ENCODE assay signal across 9 cellular contexts in genomic region chr12:45273717-45274271, GRCh38. TPM values are rescaled to one million over a fixed set of nuclear protein-coding genes. Genes with fewer than 3 reads are reported as not detected.
A peak's percentile ranks its signal among the peaks of the same experiment; 100 is the strongest.
DNase-seq lines count a peak whose midpoint lies in the region; ATAC-seq, FAIRE-seq and TF ChIP-seq lines count a peak whose summit lies in the region.
"Had no signal": no experiment of that assay in that cellular context is flagged by ENCODE, and none has a peak within 500 bp of the region (broad histone marks: within the 10 kb centered on the region; RNA-seq: fewer than 3 reads in every experiment).

No MANE protein-coding gene starts in this region.

- H3K36me3 ChIP-seq in brain microvascular endothelial cell (replicated peaks) = no peaks in the 10 kb centered on the region
- H3K36me3 ChIP-seq: prostate gland had no signal

- no peak for FAIRE-seq in urothelium cell line (lab: Jason Lieb, UNC)

- H3K4me3 Mint-ChIP-seq in CD14-positive monocyte = no peak overlapping the region

- in situ Hi-C loops in brain microvascular endothelial cell (cut with HindIII; ENCODE audit: low pct_ligation_motif_present, low sequenced_read_pairs) = no loop called here

- H3K36me3 Mint-ChIP-seq in CD14-positive monocyte = peaks cover 19 to 20% of the 10 kb centered on the region in 2 donors

- DNase-seq in HT1080 (ENCODE audit: low read depth) (peak; percentile 98), brain microvascular endothelial cell (peak; percentile 98), kidney glomerular epithelial cell (lab: John Stamatoyannopoulos, UW) (peak; percentile 92), urothelium cell line (ENCODE audit: low spot score) (peak; percentile 81), NCI-H345 treated with DMSO at 0.1 percent for 48 hours (lab: John Stamatoyannopoulos, UW; ENCODE audit: unreplicated experiment) (no peak), CD14-positive monocyte (ENCODE audit: low spot score) (no peak)
- DNase-seq: NCI-H2081 had no signal

- ATAC-seq in HG03521 (IDR thresholded peaks at IDR 0.05; ENCODE audit: unreplicated experiment) = no peak

- TF ChIP-seq CTCF in brain microvascular endothelial cell (IDR thresholded peaks at IDR 0.05; ENCODE audit: low read depth, low read length, missing control alignments) (peak; percentile 10), CD14-positive monocyte (IDR thresholded peaks at IDR 0.05) (no peak)

- H3K27ac ChIP-seq in brain microvascular endothelial cell = peak overlapping the region; percentile 92
- H3K27ac ChIP-seq: prostate gland had no signal

- no peaks in the 10 kb centered on the region for H3K27me3 ChIP-seq in brain microvascular endothelial cell (replicated peaks)

- no peak overlapping the region for H3K4me3 ChIP-seq in brain microvascular endothelial cell (ENCODE audit: low read depth, low read length)
- H3K4me3 ChIP-seq: prostate gland had no signal

- no peaks in the 10 kb centered on the region for H3K27me3 Mint-ChIP-seq in CD14-positive monocyte (ENCODE audit: low read depth in 3 of 3)

- intact Hi-C loops in CD14-positive monocyte (cut with micrococcal nuclease) = no loop called here

- H3K9me3 Mint-ChIP-seq in CD14-positive monocyte = no peaks in the 10 kb centered on the region

- no peak overlapping the region for H3K27ac Mint-ChIP-seq in CD14-positive monocyte

- H3K4me1 Mint-ChIP-seq in CD14-positive monocyte = peaks cover 2% of the 10 kb centered on the region

RNA-seq across cellular contexts. Expression of gene ANO6, which starts 57.9 kb away (rescaled TPM):
- total RNA-seq in HT1080 (2014; rRNA removed; shearing (Covaris generic)) = 32.6 and 38.6 TPM in 2 replicates
- polyA plus RNA-seq in HT1080 (2015; cell fraction: cytosol; rRNA removed) = 32.2 and 45.7 TPM in 2 replicates
- polyA plus RNA-seq in HT1080 (2015; cell fraction: nucleus; rRNA removed) = 46.1 and 46.5 TPM in 2 replicates
- polyA plus RNA-seq in CD14-positive monocyte = 10 to 100 TPM; 34.1 to 48.7 TPM

Comparison
In these comparisons a context has a peak if more than half of its experiments do, and no peak if none do; other contexts are left out.
1. DNase-seq: peak in HT1080 (single experiment), brain microvascular endothelial cell (single experiment), kidney glomerular epithelial cell (single experiment) and urothelium cell line (single experiment); none in NCI-H345 treated with DMSO at 0.1 percent for 48 hours (single experiment) and CD14-positive monocyte (single experiment).